In genomic region chr18:46723856-46724415, GRCh38 we compare ENCODE assay signal across 24 cellular contexts. TPM values are rescaled to one million over a fixed set of nuclear protein-coding genes. Genes with fewer than 3 reads are reported as not detected.
A peak's percentile ranks its signal among the peaks of the same experiment; 100 is the strongest.
DNase-seq lines count a peak whose midpoint lies in the region; ATAC-seq and TF ChIP-seq lines count a peak whose summit lies in the region.
"Had no signal": no experiment of that assay in that cellular context is flagged by ENCODE, and none has a peak within 500 bp of the region (broad histone marks: within the 10 kb centered on the region; RNA-seq: fewer than 3 reads in every experiment).

No MANE protein-coding gene starts in this region.

- H3K36me3 ChIP-seq in HAP-1 (replicated peaks) = no peaks in the 10 kb centered on the region
- H3K36me3 ChIP-seq: SJCRH30 had no signal

- in situ Hi-C loops in HAP-1 (cut with MboI; ENCODE audit: low sequenced_read_pairs) = no loop called here

- no peak for TF ChIP-seq CTCF in coronary artery (IDR thresholded peaks at IDR 0.05)

- H3K4me3 ChIP-seq in HAP-1 = no peak overlapping the region
- no peak overlapping the region for H3K4me3 ChIP-seq in coronary artery
- H3K4me3 ChIP-seq: PC-9, SJCRH30 had no signal

- H3K9me3 ChIP-seq in HAP-1 = no peaks in the 10 kb centered on the region
- H3K9me3 ChIP-seq: SJCRH30 had no signal

- no peak for ATAC-seq in GM21526 (IDR thresholded peaks at IDR 0.05; ENCODE audit: low FRiP score, unreplicated experiment)
- ATAC-seq: HCT116, Right ventricle myocardium inferior had no signal

- H3K27ac ChIP-seq in coronary artery = no peak overlapping the region
- H3K27ac ChIP-seq: PC-9, SJCRH30 had no signal

- DNase-seq in activated CD8-positive, alpha-beta memory T cell treated with anti-CD3 and anti-CD28 coated beads, Interleukin-2, amount 50 U/mL, for 48 hours = peak; percentile 18
- DNase-seq in activated CD8-positive, alpha-beta memory T cell treated with anti-CD3 and anti-CD28 coated beads for 24 hours = no peak
- DNase-seq in cerebellum (ENCODE audit: low spot score) = peak; percentile 68
- peak; percentile 15 for DNase-seq in occipital lobe (lab: John Stamatoyannopoulos, UW)
- no peak for DNase-seq in NCI-H1436 treated with DMSO at 0.1 percent for 48 hours (lab: John Stamatoyannopoulos, UW)
- DNase-seq in HAP-1 (ENCODE audit: low spot score in 2 of 2) = no peak
- DNase-seq in coronary artery (ENCODE audit: low spot score) = no peak
- DNase-seq: 8988T; CD4-positive, CD25-positive, alpha-beta regulatory T cell; DMS153; DND-41; IMR-90; KG1; NCI-H1092; NCI-H1436; NCI-H1930; NCI-H446 treated with DMSO at 0.1 percent for 48 hours; NCI-H526; NCI-H82; PC-9; SJCRH30 had no signal

- H3K27me3 ChIP-seq in HAP-1 (ENCODE audit: low read depth) = no peaks in the 10 kb centered on the region
- H3K27me3 ChIP-seq: SJCRH30 had no signal

- H3K4me1 ChIP-seq in HAP-1 = no peaks in the 10 kb centered on the region
- H3K4me1 ChIP-seq: SJCRH30 had no signal

RNA-seq across cellular contexts. Expression of gene ST8SIA5, which starts 32.9 kb away (rescaled TPM):
- total RNA-seq in cerebellum (9.4 TPM), occipital lobe (10.8 TPM)
- total RNA-seq: CD4-positive, CD25-positive, alpha-beta regulatory T cell; IMR-90; PC-9 had no signal

Comparison
In these comparisons a context has a peak if more than half of its experiments do, and no peak if none do; other contexts are left out.
1. DNase-seq: peak in activated CD8-positive, alpha-beta memory T cell treated with anti-CD3 and anti-CD28 coated beads, Interleukin-2, amount 50 U/mL, for 48 hours (single experiment), cerebellum (single experiment) and occipital lobe (single experiment); none in activated CD8-positive, alpha-beta memory T cell treated with anti-CD3 and anti-CD28 coated beads for 24 hours (single experiment), NCI-H1436 treated with DMSO at 0.1 percent for 48 hours (single experiment), HAP-1 (0 of 2) and coronary artery (single experiment).